Comparison of ENCODE assay signal across 8 cellular contexts in the genomic region with DNA sequence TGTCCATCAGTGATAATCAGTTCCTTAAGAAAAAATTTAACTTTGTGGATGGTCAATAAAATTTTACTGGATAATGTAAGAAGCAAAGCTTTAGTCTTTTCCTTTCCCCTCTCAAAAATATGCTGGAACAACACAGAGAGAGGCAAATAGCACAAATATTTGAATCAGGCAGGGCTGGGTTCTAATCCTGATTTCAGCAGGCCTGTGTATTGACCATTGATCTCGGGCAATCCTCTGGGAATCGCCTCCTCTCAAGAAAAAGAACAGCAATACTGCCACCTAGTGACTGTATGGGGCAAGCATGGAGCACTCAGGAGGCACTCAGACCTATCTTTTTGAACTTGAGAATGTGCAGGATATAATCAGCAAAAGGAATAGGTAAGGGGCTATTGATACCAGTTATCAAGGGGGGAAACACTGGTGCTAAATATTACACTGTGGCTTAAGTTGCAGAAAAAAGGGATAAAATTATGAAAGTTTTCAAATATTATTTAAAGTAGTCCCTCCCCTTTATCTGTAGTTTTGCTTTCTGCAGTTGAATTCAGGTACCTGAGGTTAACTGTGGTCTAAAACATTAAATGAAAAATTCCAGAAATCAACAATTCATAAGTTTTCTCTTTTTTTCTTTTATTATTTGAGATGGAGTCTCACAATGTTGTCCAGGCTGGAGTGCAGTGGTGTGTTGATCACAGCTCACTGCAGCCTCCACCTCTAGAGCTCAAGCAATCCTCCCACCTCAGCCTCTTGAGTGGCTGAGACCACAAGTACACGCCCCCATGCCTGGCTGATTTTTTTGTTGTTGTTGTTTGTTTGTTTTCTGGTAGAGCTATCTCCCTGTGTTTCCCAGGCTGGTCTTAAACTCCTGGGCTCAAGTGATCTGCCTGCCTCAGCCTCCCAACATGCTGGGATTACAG.
A peak's percentile ranks its signal among the peaks of the same experiment; 100 is the strongest.
DNase-seq lines count a peak whose midpoint lies in the region; ATAC-seq and TF ChIP-seq lines count a peak whose summit lies in the region.

No MANE protein-coding gene starts in this region.

- no peak for DNase-seq in Right ventricle myocardium inferior (ENCODE audit: missing footprints)
- no peak for DNase-seq in cardiac septum (ENCODE audit: low spot score)
- DNase-seq in PC-9 = peak; percentile 45 to 72
- DNase-seq in amniotic stem cell (lab: John Stamatoyannopoulos, UW) = peak; percentile 55
- no peak for DNase-seq in right atrium auricular region (ENCODE audit: low spot score)
- peak; percentile 74 for DNase-seq in sigmoid colon

- TF ChIP-seq CTCF in KMS-11 (conservative IDR thresholded peaks at IDR 0.05; ENCODE audit: low read depth, low read length) (peak; percentile 89), PC-9 (conservative IDR thresholded peaks at IDR 0.05) (peak; percentile 96), right atrium auricular region (IDR thresholded peaks at IDR 0.05) (peak; percentile 76 to 85), sigmoid colon (IDR thresholded peaks at IDR 0.05) (peak; percentile 56 to 90 (median 74))

- no peak overlapping the region for H2AFZ ChIP-seq in KMS-11 (ENCODE audit: low read depth)
- H2AFZ ChIP-seq in PC-9 = no peak overlapping the region

- H4K20me1 ChIP-seq in KMS-11 (ENCODE audit: insufficient read depth) = no peaks in the 10 kb centered on the region
- no peaks in the 10 kb centered on the region for H4K20me1 ChIP-seq in PC-9 (ENCODE audit: insufficient read depth)

- POLR2A ChIA-PET in PC-9 (lab: Charles Lee; ENCODE audit: unreplicated experiment) = no interaction called here

- TF ChIP-seq EP300 in sigmoid colon (IDR thresholded peaks at IDR 0.05) = no peak

- ATAC-seq in Right ventricle myocardium inferior = peak; percentile 65
- no peak for ATAC-seq in GM19397 (IDR thresholded peaks at IDR 0.05; ENCODE audit: unreplicated experiment)

- H3K36me3 ChIP-seq in KMS-11 (ENCODE audit: insufficient read depth) (no peaks in the 10 kb centered on the region), PC-9 (ENCODE audit: low read depth) (no peaks in the 10 kb centered on the region), right atrium auricular region (no peaks in the 10 kb centered on the region), sigmoid colon (no peaks in the 10 kb centered on the region)

- H3K9me3 ChIP-seq in PC-9 (ENCODE audit: insufficient read depth, low read depth) (no peaks in the 10 kb centered on the region), right atrium auricular region (no peaks in the 10 kb centered on the region), sigmoid colon (no peaks in the 10 kb centered on the region)

- H3K4me2 ChIP-seq in KMS-11 = no peak overlapping the region; the same call in 1 of the 2 replicates
- H3K4me2 ChIP-seq in PC-9 = no peak overlapping the region

- intact Hi-C loops in Right ventricle myocardium inferior (cut with DNase I) (loop anchor here (2.0 to 5.0 kb wide), 2 partner anchors 162 to 304 kb away; no protein-coding TSS in a partner anchor), cardiac septum (cut with DNase I) (loop anchor here (2.0 kb wide), 2 partner anchors 162 to 176 kb away; no protein-coding TSS in a partner anchor), PC-9 (cut with micrococcal nuclease; ENCODE audit: unreplicated experiment) (loop anchor here (1.0 kb wide), 1 partner anchor 162 kb away; no protein-coding TSS in a partner anchor), sigmoid colon (cut with DNase I) (loop anchor here (2.0 to 5.0 kb wide), 2 partner anchors 176 to 474 kb away; no protein-coding TSS in a partner anchor)

- H3K27me3 ChIP-seq in KMS-11 (ENCODE audit: insufficient read depth, low read depth) (no peaks in the 10 kb centered on the region), PC-9 (ENCODE audit: insufficient read depth, low read depth) (no peaks in the 10 kb centered on the region), right atrium auricular region (no peaks in the 10 kb centered on the region), sigmoid colon (no peaks in the 10 kb centered on the region)

- 22 to 28% methylated on average over 3 of the region's 3 CpGs for WGBS in sigmoid colon, 2 donors

- no peak for TF ChIP-seq POLR2A in sigmoid colon (IDR thresholded peaks at IDR 0.05)

- BruUV-seq in PC-9 (replicated peaks; lab: Mats Ljungman, UMichigan) = no TSS peak

- H3K27ac ChIP-seq in KMS-11 (no peak overlapping the region), PC-9 (no peak overlapping the region), right atrium auricular region (no peak overlapping the region), sigmoid colon (no peak overlapping the region)

- H3K9me2 ChIP-seq in PC-9 (ENCODE audit: insufficient read depth) = no peaks in the 10 kb centered on the region

- H3K79me2 ChIP-seq in KMS-11 (ENCODE audit: insufficient read depth, low read depth) (no peaks in the 10 kb centered on the region), PC-9 (ENCODE audit: low read depth) (peaks cover 64% of the 10 kb centered on the region)

- H3K4me3 ChIP-seq in KMS-11 (IDR thresholded peaks at IDR 0.05; ENCODE audit: insufficient read depth, low read depth, low read length) = no peak overlapping the region
- no peak overlapping the region for H3K4me3 ChIP-seq in PC-9
- no peak overlapping the region for H3K4me3 ChIP-seq in right atrium auricular region
- H3K4me3 ChIP-seq in sigmoid colon = no peak overlapping the region

- CTCF ChIA-PET in PC-9 (lab: Charles Lee) = no interaction called here

- H3K9ac ChIP-seq in KMS-11 = no peak overlapping the region

- H3F3A ChIP-seq in PC-9 (ENCODE audit: insufficient read depth, low read depth) = peaks cover 28% of the 10 kb centered on the region

- H3K4me1 ChIP-seq in KMS-11 (ENCODE audit: low read depth, poor library complexity, severe bottlenecking) = peaks cover 7% of the 10 kb centered on the region
- H3K4me1 ChIP-seq in PC-9 (replicated peaks; ENCODE audit: insufficient read depth) = peaks cover 34% of the 10 kb centered on the region
- peaks cover 0 to 23% of the 10 kb centered on the region in 2 donors for H3K4me1 ChIP-seq in right atrium auricular region
- H3K4me1 ChIP-seq in sigmoid colon = peaks cover 0 to 11% (median 0%) of the 10 kb centered on the region in 4 donors

Comparison
In these comparisons a context has a peak if more than half of its experiments do, and no peak if none do; other contexts are left out.
1. DNase-seq: peak in PC-9 (2 of 2), amniotic stem cell (single experiment) and sigmoid colon (single experiment); none in Right ventricle myocardium inferior (single experiment), cardiac septum (single experiment) and right atrium auricular region (single experiment).
2. Peak in every context shown above with its lines, with median percentiles within 50 percentile points of each other: CTCF ChIP-seq.